Comparison of ENCODE assay signal across 11 cellular contexts in the genomic region with DNA sequence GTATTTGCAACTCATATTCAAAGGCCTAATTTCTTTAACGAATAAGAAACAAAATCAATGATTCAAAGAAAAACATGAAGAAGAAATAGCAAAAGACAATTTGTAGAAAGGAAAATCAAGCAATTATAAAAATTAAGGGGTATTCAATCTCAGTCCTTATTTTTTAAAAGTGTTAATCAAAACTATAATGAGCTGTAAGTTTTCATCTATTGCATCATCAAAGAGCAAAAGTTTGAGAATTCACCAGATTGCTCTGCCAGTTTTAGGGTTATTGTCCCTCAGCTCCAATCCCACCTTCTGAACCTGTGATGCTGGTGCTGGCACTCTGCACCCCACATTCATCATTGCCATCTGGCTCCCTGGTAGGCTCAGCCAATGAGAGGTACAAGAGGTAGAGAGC. TPM values are rescaled to one million over a fixed set of nuclear protein-coding genes. Genes with fewer than 3 reads are reported as not detected.
"Had no signal": no experiment of that assay in that cellular context is flagged by ENCODE, and none has a peak within 500 bp of the region (broad histone marks: within the 10 kb centered on the region; RNA-seq: fewer than 3 reads in every experiment).

No MANE protein-coding gene starts in this region.

RNA-seq across cellular contexts. Expression of a gene that starts 42.0 kb away (rescaled TPM):
- total RNA-seq: OCI-LY7, PC-3, PC-9, Peyer's patch, Right ventricle myocardium inferior, Right ventricle myocardium superior, RPMI7951, SJCRH30, SJSA1, SK-MEL-5 had no signal
- polyA plus RNA-seq: SK-N-SH had no signal
